8 cellular contexts compared by ENCODE assay signal in genomic region chr18:45974088-45974536, GRCh38. TPM values are rescaled to one million over a fixed set of nuclear protein-coding genes. Genes with fewer than 3 reads are reported as not detected.
DNase-seq lines count a peak whose midpoint lies in the region; ATAC-seq, FAIRE-seq and TF ChIP-seq lines count a peak whose summit lies in the region.

No MANE protein-coding gene starts in this region.

- H3K27ac Mint-ChIP-seq in activated naive CD4-positive, alpha-beta T cell treated with anti-CD3 and anti-CD28 coated beads, Interleukin-2, amount 50 U/mL, for 24 hours: peak overlapping the region; percentile 91
- H3K27ac Mint-ChIP-seq in glutamatergic neuron (ENCODE audit: unreplicated experiment) (no peak overlapping the region), progenitor cell of endocrine pancreas (no peak overlapping the region)

- H3K9ac ChIP-seq in SK-N-MC (ENCODE audit: insufficient read length): no peak overlapping the region

- no peaks in the 10 kb centered on the region for H3K9me3 ChIP-seq in SK-N-MC (ENCODE audit: low read depth, low read length)

- no peaks in the 10 kb centered on the region for H3K36me3 ChIP-seq in SK-N-MC (ENCODE audit: insufficient read depth, low read length)

- H3K36me3 Mint-ChIP-seq in activated naive CD4-positive, alpha-beta T cell treated with anti-CD3 and anti-CD28 coated beads, Interleukin-2, amount 50 U/mL, for 24 hours: no peaks in the 10 kb centered on the region
- H3K36me3 Mint-ChIP-seq in glutamatergic neuron (ENCODE audit: unreplicated experiment) (no peaks in the 10 kb centered on the region), progenitor cell of endocrine pancreas (ENCODE audit: insufficient read depth) (no peaks in the 10 kb centered on the region)

- ATAC-seq in HG03039 (IDR thresholded peaks at IDR 0.05; ENCODE audit: unreplicated experiment): no peak
- ATAC-seq in HG03045 (IDR thresholded peaks at IDR 0.05; ENCODE audit: unreplicated experiment): no peak

- DNase-seq in GM12891 (ENCODE audit: insufficient read length, low spot score) (peak; percentile 15), NCI-H1092 treated with DMSO at 0.1 percent for 48 hours (lab: John Stamatoyannopoulos, UW) (peak; percentile 80), SK-N-MC (ENCODE audit: low read depth, low spot score) (peak; percentile 73), glutamatergic neuron (peak; percentile 46), progenitor cell of endocrine pancreas (ENCODE audit: low spot score, unreplicated experiment) (peak; percentile 25)

- H3K4me3 ChIP-seq in SK-N-MC: no peak overlapping the region

- no peak for TF ChIP-seq POLR2A in GM12891 (IDR thresholded peaks at IDR 0.05; ENCODE audit: low read depth, low read length)

- peaks cover 9% of the 10 kb centered on the region for H3K4me1 Mint-ChIP-seq in activated naive CD4-positive, alpha-beta T cell treated with anti-CD3 and anti-CD28 coated beads, Interleukin-2, amount 50 U/mL, for 24 hours
- H3K4me1 Mint-ChIP-seq in glutamatergic neuron (ENCODE audit: low read depth, unreplicated experiment) (no peaks in the 10 kb centered on the region), progenitor cell of endocrine pancreas (ENCODE audit: low read depth) (no peaks in the 10 kb centered on the region)

- TF ChIP-seq CTCF in glutamatergic neuron (IDR thresholded peaks at IDR 0.05; ENCODE audit: partially characterized antibody, unreplicated experiment) (peak; percentile 42), progenitor cell of endocrine pancreas (IDR thresholded peaks at IDR 0.05; ENCODE audit: unreplicated experiment) (peak; percentile 71)

- no peaks in the 10 kb centered on the region for H3K9me3 Mint-ChIP-seq in activated naive CD4-positive, alpha-beta T cell treated with anti-CD3 and anti-CD28 coated beads, Interleukin-2, amount 50 U/mL, for 24 hours
- H3K9me3 Mint-ChIP-seq in glutamatergic neuron (ENCODE audit: unreplicated experiment) (no peaks in the 10 kb centered on the region), progenitor cell of endocrine pancreas (ENCODE audit: low read depth) (no peaks in the 10 kb centered on the region)

- H3K27ac ChIP-seq in SK-N-MC: no peak overlapping the region

- no peak overlapping the region for H3K4me3 Mint-ChIP-seq in activated naive CD4-positive, alpha-beta T cell treated with anti-CD3 and anti-CD28 coated beads, Interleukin-2, amount 50 U/mL, for 24 hours
- H3K4me3 Mint-ChIP-seq in glutamatergic neuron (ENCODE audit: unreplicated experiment): no peak overlapping the region
- H3K4me3 Mint-ChIP-seq in progenitor cell of endocrine pancreas (ENCODE audit: low read depth): no peak overlapping the region

- peak; percentile 71 for FAIRE-seq in GM12891 (lab: Jason Lieb, UNC)

- H3K27me3 Mint-ChIP-seq in activated naive CD4-positive, alpha-beta T cell treated with anti-CD3 and anti-CD28 coated beads, Interleukin-2, amount 50 U/mL, for 24 hours: no peaks in the 10 kb centered on the region
- H3K27me3 Mint-ChIP-seq in glutamatergic neuron (ENCODE audit: unreplicated experiment): no peaks in the 10 kb centered on the region
- no peaks in the 10 kb centered on the region for H3K27me3 Mint-ChIP-seq in progenitor cell of endocrine pancreas

TF ChIP-seq in GM12891, 5 proteins besides CTCF, POLR2A, EP300 and RAD21:
- TF ChIP-seq TAF1 (IDR thresholded peaks at IDR 0.05; ENCODE audit: low read depth, low read length) (no peak), POLR2AphosphoS5 (IDR thresholded peaks at IDR 0.05; ENCODE audit: low read depth, low read length) (no peak), POU2F2 (IDR thresholded peaks at IDR 0.05; ENCODE audit: low read depth, low read length) (no peak), PAX5 (IDR thresholded peaks at IDR 0.05; ENCODE audit: insufficient read depth, low read length, severe bottlenecking) (no peak), SPI1 (IDR thresholded peaks at IDR 0.05; ENCODE audit: low read depth, low read length) (no peak)

RNA-seq across cellular contexts. Expression of gene EPG5, which starts 7.0 kb away (rescaled TPM):
- polyA plus RNA-seq in GM12891 (2012; ENCODE audit: low read depth, missing spikeins): 5.3 TPM
- total RNA-seq in glutamatergic neuron (ENCODE audit: unreplicated experiment) (36.6 TPM), progenitor cell of endocrine pancreas (35.3 and 38.3 TPM in 2 replicates)

Comparison
In these comparisons a context has a peak if more than half of its experiments do, and no peak if none do; other contexts are left out.
1. DNase-seq: peak in every context shown above with its lines; median percentile 80 in NCI-H1092 treated with DMSO at 0.1 percent for 48 hours; 73 in SK-N-MC; 46 in glutamatergic neuron; 25 in progenitor cell of endocrine pancreas; 15 in GM12891.